In the genomic region with DNA sequence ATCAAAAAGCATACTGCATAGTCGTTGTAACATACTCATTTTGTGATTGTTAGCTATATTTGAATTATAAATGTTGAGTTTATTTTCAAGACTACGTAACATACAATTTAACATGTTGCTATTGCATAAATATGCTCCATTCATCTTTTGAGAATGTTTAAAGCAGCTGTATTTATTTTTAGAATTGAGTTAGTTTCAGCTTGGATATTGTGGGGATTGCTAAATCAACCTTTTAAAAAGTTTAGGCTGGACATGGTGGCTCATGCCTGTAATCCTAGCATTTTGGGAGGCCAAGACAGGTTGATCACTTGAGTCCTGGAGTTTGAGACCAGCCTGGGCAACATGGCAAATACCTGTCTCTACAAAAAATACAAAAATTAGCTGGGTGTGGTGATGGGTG, we compare ENCODE assay signal across 14 cellular contexts.
"Had no signal": no experiment of that assay in that cellular context is flagged by ENCODE, and none has a peak within 500 bp of the region (broad histone marks: within the 10 kb centered on the region; RNA-seq: fewer than 3 reads in every experiment).

No MANE protein-coding gene starts in this region.

- H2AFZ ChIP-seq: hepatocyte had no signal

- ATAC-seq: esophagus mucosa, mucosa of descending colon, natural killer cell, right cardiac atrium had no signal

- H3K4me3 ChIP-seq: hepatocyte, mucosa of descending colon, smooth muscle cell had no signal

- H3K27ac ChIP-seq: hepatocyte had no signal

- H3K27me3 ChIP-seq: hepatocyte had no signal

- H3K79me2 ChIP-seq: hepatocyte had no signal

- H3K4me2 ChIP-seq: hepatocyte, smooth muscle cell had no signal

- H3K9me3 ChIP-seq: mucosa of descending colon had no signal

- DNase-seq: cortex of kidney; effector memory CD4-positive, alpha-beta T cell; foreskin melanocyte; head of caudate nucleus; kidney glomerular epithelial cell; mucosa of descending colon; natural killer cell; right cardiac atrium; stimulated activated CD4-positive, alpha-beta T cell treated with anti-CD3 and anti-CD28 coated beads, Interleukin-2, amount 100 ng/mL, for 48 hours; stimulated activated naive CD4-positive, alpha-beta T cell treated with Interleukin-2 at 50 U/mL for 16 hours; trophoblast cell had no signal
